20 cellular contexts compared by ENCODE assay signal in the genomic region with DNA sequence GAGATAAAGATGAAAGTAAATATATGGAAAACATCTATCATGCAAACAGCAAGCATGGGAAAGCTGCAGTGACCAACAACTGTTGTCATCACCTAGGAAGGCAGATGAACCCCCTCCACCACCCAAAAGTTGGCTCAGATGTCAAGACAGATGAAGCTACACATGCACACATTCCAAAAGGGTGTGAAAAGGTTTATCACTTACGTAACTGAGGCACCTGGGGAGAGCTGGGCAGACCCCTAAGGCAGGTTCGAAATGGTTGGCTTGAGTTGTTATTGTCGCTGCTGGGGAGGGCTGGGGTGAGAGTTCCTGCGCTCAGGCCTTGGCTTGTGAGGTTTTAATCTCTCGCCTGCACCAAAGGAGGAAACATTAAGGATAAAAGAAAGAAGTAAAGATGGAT.
DNase-seq lines count a peak whose midpoint lies in the region; ATAC-seq and TF ChIP-seq lines count a peak whose summit lies in the region.
"Had no signal": no experiment of that assay in that cellular context is flagged by ENCODE, and none has a peak within 500 bp of the region (broad histone marks: within the 10 kb centered on the region; RNA-seq: fewer than 3 reads in every experiment).

No MANE protein-coding gene starts in this region.

- no peak overlapping the region for H3T11ph ChIP-seq in H9 (ENCODE audit: low read length)

- no peaks in the 10 kb centered on the region for H3K36me3 Mint-ChIP-seq in activated T-cell treated with anti-CD3 and anti-CD28 coated beads, Interleukin-2, amount 50 U/mL, for 72 hours (ENCODE audit: insufficient read depth in 2 of 2)
- peaks cover 0 to 2% (median 0%) of the 10 kb centered on the region in 3 experiments; a peak in 1 of 7 replicates for H3K36me3 Mint-ChIP-seq in H9 (ENCODE audit: insufficient read depth in 1 of 3, low read depth in 3 of 3)
- H3K36me3 Mint-ChIP-seq in mesothelial cell of epicardium, result no peaks in the 10 kb centered on the region
- H3K36me3 Mint-ChIP-seq: CD8-positive, alpha-beta T cell had no signal

- H3K27ac ChIP-seq in H9 (ENCODE audit: insufficient read length, low read depth, low read length), result no peak overlapping the region
- no peak overlapping the region for H3K27ac ChIP-seq in osteoblast (ENCODE audit: low read depth, low read length)
- no peak overlapping the region for H3K27ac ChIP-seq in MM.1S (ENCODE audit: low read length)
- H3K27ac ChIP-seq: 22Rv1; A549; BLaER1 treated with 17β-estradiol and CSF1 and Interleukin-3, amounts not matched to agents 10 nM and 100 nM; C4-2B had no signal

- no peak overlapping the region for H2BK120ac ChIP-seq in H9 (ENCODE audit: low read depth, low read length, poor library complexity, severe bottlenecking)

- H2BK20ac ChIP-seq in H9 (ENCODE audit: low read depth, low read length, poor library complexity, severe bottlenecking), result no peak overlapping the region

- no peaks in the 10 kb centered on the region for H3K79me1 ChIP-seq in H9 (ENCODE audit: insufficient read depth, low read depth, low read length, poor library complexity, severe bottlenecking)

- H4K20me1 ChIP-seq in H9 (ENCODE audit: control insufficient read depth, insufficient read depth, insufficient read length), result no peaks in the 10 kb centered on the region
- H4K20me1 ChIP-seq in osteoblast (ENCODE audit: insufficient read depth, low read length), result no peaks in the 10 kb centered on the region
- H4K20me1 ChIP-seq in MM.1S (ENCODE audit: insufficient read depth, low read length), result no peaks in the 10 kb centered on the region
- H4K20me1 ChIP-seq: BLaER1 treated with 17β-estradiol and CSF1 and Interleukin-3, amounts not matched to agents 10 nM and 100 nM had no signal

- H3K9me2 ChIP-seq in MM.1S (replicated peaks; ENCODE audit: insufficient read depth, low read length), result no peaks in the 10 kb centered on the region

- no peak overlapping the region for H4K8ac ChIP-seq in H9 (replicated peaks; ENCODE audit: insufficient read length, low read depth, low read length)

- H3K4me3 ChIP-seq in osteoblast (ENCODE audit: insufficient read depth, low read length) (no peak overlapping the region), MM.1S (ENCODE audit: low read length) (no peak overlapping the region)
- H3K4me3 ChIP-seq: A549; BLaER1 treated with 17β-estradiol and CSF1 and Interleukin-3, amounts not matched to agents 10 nM and 100 nM had no signal

- DNase-seq in activated T-cell treated with anti-CD3 and anti-CD28 coated beads, Interleukin-2, amount 50 U/mL, for 72 hours, result no peak
- no peak for DNase-seq in activated T-cell treated with anti-CD3 and anti-CD28 coated beads for 4 hours
- DNase-seq in H9, result no peak
- peak; percentile 9 for DNase-seq in iPS-NIHi7 (ENCODE audit: extremely low spot score)
- DNase-seq in osteoblast (ENCODE audit: insufficient read length, low spot score, missing footprints), result peak; percentile 36
- DNase-seq in MM.1S, result no peak
- no peak for DNase-seq in mesothelial cell of epicardium (ENCODE audit: low spot score in 2 of 2, unreplicated experiment in 2 of 2)
- DNase-seq: AML-193; Caco-2; Calu3; CD4-positive, alpha-beta T cell; CD8-positive, alpha-beta T cell; DMS79 treated with DMSO at 0.1 percent for 48 hours; GF-D8 had no signal

- H3K36me3 ChIP-seq in osteoblast (ENCODE audit: insufficient read depth, low read length), result no peaks in the 10 kb centered on the region
- no peaks in the 10 kb centered on the region for H3K36me3 ChIP-seq in MM.1S (replicated peaks; ENCODE audit: insufficient read depth, low read length)
- H3K36me3 ChIP-seq: BLaER1 treated with 17β-estradiol and CSF1 and Interleukin-3, amounts not matched to agents 10 nM and 100 nM had no signal

- H4K91ac ChIP-seq in H9 (ENCODE audit: insufficient read length, low read depth, low read length), result no peak overlapping the region

- H3K9ac ChIP-seq in H9 (ENCODE audit: extremely low read depth, insufficient read length, low read length), result no peak overlapping the region
- H3K9ac ChIP-seq in MM.1S (ENCODE audit: low read length), result no peak overlapping the region
- H3K9ac ChIP-seq: BLaER1 treated with 17β-estradiol and CSF1 and Interleukin-3, amounts not matched to agents 10 nM and 100 nM had no signal

- H3K4me2 ChIP-seq in H9 (ENCODE audit: insufficient read depth, insufficient read length, low read length) (no peak overlapping the region), osteoblast (ENCODE audit: insufficient read depth, low read length) (no peak overlapping the region), MM.1S (ENCODE audit: low read depth, low read length) (no peak overlapping the region)
- H3K4me2 ChIP-seq: A549; BLaER1 treated with 17β-estradiol and CSF1 and Interleukin-3, amounts not matched to agents 10 nM and 100 nM had no signal

- H2AK5ac ChIP-seq in H9 (ENCODE audit: insufficient read length, low read length), result no peak overlapping the region

- no peak overlapping the region for H2BK5ac ChIP-seq in H9 (ENCODE audit: insufficient read length, low read length)

- no peak overlapping the region for H3K4ac ChIP-seq in H9 (ENCODE audit: low read depth, low read length)

- no peak overlapping the region for H2BK12ac ChIP-seq in H9 (ENCODE audit: insufficient read length, low read depth, low read length)

- TF ChIP-seq CTCF in H9 (conservative IDR thresholded peaks at IDR 0.05), result no peak
- no peak for TF ChIP-seq CTCF in osteoblast (IDR thresholded peaks at IDR 0.05; ENCODE audit: extremely low read depth, low read depth, low read length)
- TF ChIP-seq CTCF in MM.1S (IDR thresholded peaks at IDR 0.05; ENCODE audit: low read length), result no peak
- no peak for TF ChIP-seq CTCF in mesothelial cell of epicardium (IDR thresholded peaks at IDR 0.05; ENCODE audit: unreplicated experiment)

- peak overlapping the region; percentile 27 for H3K18ac ChIP-seq in H9 (ENCODE audit: insufficient read length, low read depth, low read length)

- no peaks in the 10 kb centered on the region for H3F3A ChIP-seq in MM.1S (ENCODE audit: insufficient read depth, low read length)

- no peaks in the 10 kb centered on the region for H3K27me3 Mint-ChIP-seq in activated T-cell treated with anti-CD3 and anti-CD28 coated beads, Interleukin-2, amount 50 U/mL, for 72 hours (ENCODE audit: low read depth)
- H3K27me3 Mint-ChIP-seq in H9 (ENCODE audit: low read depth) (no peaks in the 10 kb centered on the region), mesothelial cell of epicardium (ENCODE audit: low read depth) (no peaks in the 10 kb centered on the region)
- H3K27me3 Mint-ChIP-seq: B cell; CD4-positive, alpha-beta T cell had no signal

- no peaks in the 10 kb centered on the region for H3K4me1 Mint-ChIP-seq in activated T-cell treated with anti-CD3 and anti-CD28 coated beads, Interleukin-2, amount 50 U/mL, for 72 hours (ENCODE audit: low read depth)
- H3K4me1 Mint-ChIP-seq in H9, result peaks cover 10 to 14% of the 10 kb centered on the region in 2 experiments
- H3K4me1 Mint-ChIP-seq in mesothelial cell of epicardium, result no peaks in the 10 kb centered on the region
- H3K4me1 Mint-ChIP-seq: B cell had no signal

- H3K79me2 ChIP-seq in H9 (ENCODE audit: insufficient read depth, low read length), result no peaks in the 10 kb centered on the region
- H3K79me2 ChIP-seq in osteoblast (ENCODE audit: insufficient read depth, low read length), result no peaks in the 10 kb centered on the region
- no peaks in the 10 kb centered on the region for H3K79me2 ChIP-seq in MM.1S (ENCODE audit: low read length)

- ATAC-seq in activated T-cell treated with anti-CD3 and anti-CD28 coated beads, Interleukin-2, amount 50 U/mL, for 72 hours (replicated peaks in 1 of 2), result no peak
- ATAC-seq in HG03354 (IDR thresholded peaks at IDR 0.05; ENCODE audit: poor library complexity, severe bottlenecking, unreplicated experiment), result no peak
- ATAC-seq: A549; CD8-positive, alpha-beta T cell had no signal

- no peak overlapping the region for H2BK15ac ChIP-seq in H9 (ENCODE audit: low read depth, low read length)

- no peaks in the 10 kb centered on the region for H3K9me3 ChIP-seq in H9 (ENCODE audit: control insufficient read depth, low read depth, low read length)
- no peaks in the 10 kb centered on the region for H3K9me3 ChIP-seq in osteoblast (ENCODE audit: low read depth, low read length)
- H3K9me3 ChIP-seq in MM.1S (replicated peaks; ENCODE audit: insufficient read depth, low read length), result no peaks in the 10 kb centered on the region
- H3K9me3 ChIP-seq: A549; BLaER1 treated with 17β-estradiol and CSF1 and Interleukin-3, amounts not matched to agents 10 nM and 100 nM; Caco-2 had no signal

- no peak overlapping the region for H3K4me3 Mint-ChIP-seq in activated T-cell treated with anti-CD3 and anti-CD28 coated beads, Interleukin-2, amount 50 U/mL, for 72 hours
- H3K4me3 Mint-ChIP-seq in H9 (no peak overlapping the region), mesothelial cell of epicardium (no peak overlapping the region)
- H3K4me3 Mint-ChIP-seq: B cell; CD4-positive, alpha-beta T cell; CD8-positive, alpha-beta T cell had no signal

- no peak overlapping the region for H4K5ac ChIP-seq in H9 (ENCODE audit: insufficient read length, low read depth, low read length)

- H3K27me3 ChIP-seq in H9 (ENCODE audit: insufficient read depth, low read length) (no peaks in the 10 kb centered on the region; the same call in 1 of the 2 replicates), osteoblast (ENCODE audit: insufficient read depth, low read length) (no peaks in the 10 kb centered on the region), MM.1S (replicated peaks; ENCODE audit: insufficient read depth, low read length) (no peaks in the 10 kb centered on the region)
- H3K27me3 ChIP-seq: BLaER1 treated with 17β-estradiol and CSF1 and Interleukin-3, amounts not matched to agents 10 nM and 100 nM had no signal

- no peaks in the 10 kb centered on the region for H3K23me2 ChIP-seq in H9 (ENCODE audit: insufficient read length, low read depth, low read length, poor library complexity, severe bottlenecking)

- no peak overlapping the region for H3K56ac ChIP-seq in H9 (ENCODE audit: insufficient read length, low read depth, low read length)

- no peak overlapping the region for H3K23ac ChIP-seq in H9 (ENCODE audit: insufficient read length, low read depth, low read length)

- peaks cover 2 to 4% of the 10 kb centered on the region in 2 donors for H3K9me3 Mint-ChIP-seq in activated T-cell treated with anti-CD3 and anti-CD28 coated beads, Interleukin-2, amount 50 U/mL, for 72 hours
- peaks cover 5% of the 10 kb centered on the region in 2 experiments; a peak in 1 of 5 replicates for H3K9me3 Mint-ChIP-seq in H9
- peaks cover 13% of the 10 kb centered on the region for H3K9me3 Mint-ChIP-seq in mesothelial cell of epicardium

- no peak overlapping the region for H3K14ac ChIP-seq in H9 (ENCODE audit: insufficient read depth, low read length)

- no CpG with 5 or more reads among the region's 5 CpGs for WGBS in H9 (ENCODE audit: extremely low coverage, insufficient read length, low lambda C conversion rate)

- H3K27ac Mint-ChIP-seq in activated T-cell treated with anti-CD3 and anti-CD28 coated beads, Interleukin-2, amount 50 U/mL, for 72 hours, result peak overlapping the region; percentile 70
- H3K27ac Mint-ChIP-seq in H9, result peak overlapping the region in 1 of 3 experiments; percentile 93; a peak in 2 of 7 replicates
- no peak overlapping the region for H3K27ac Mint-ChIP-seq in mesothelial cell of epicardium
- H3K27ac Mint-ChIP-seq: B cell; CD4-positive, alpha-beta T cell; CD8-positive, alpha-beta T cell had no signal

- no peak overlapping the region for H2AFZ ChIP-seq in H9 (ENCODE audit: low read length)
- no peak overlapping the region for H2AFZ ChIP-seq in osteoblast (ENCODE audit: low read length)
- no peak overlapping the region for H2AFZ ChIP-seq in MM.1S (ENCODE audit: low read length)

- H3K4me1 ChIP-seq in H9 (ENCODE audit: insufficient read depth, low read length) (no peaks in the 10 kb centered on the region; the same call in 1 of the 2 replicates), osteoblast (ENCODE audit: insufficient read depth, low read length) (no peaks in the 10 kb centered on the region), MM.1S (ENCODE audit: low read length) (no peaks in the 10 kb centered on the region)
- H3K4me1 ChIP-seq: A549; BLaER1 treated with 17β-estradiol and CSF1 and Interleukin-3, amounts not matched to agents 10 nM and 100 nM; Caco-2 had no signal

Comparison
In these comparisons a context has a peak if more than half of its experiments do, and no peak if none do; other contexts are left out.
1. DNase-seq: peak in iPS-NIHi7 (single experiment) and osteoblast (single experiment); none in activated T-cell treated with anti-CD3 and anti-CD28 coated beads, Interleukin-2, amount 50 U/mL, for 72 hours (0 of 2), activated T-cell treated with anti-CD3 and anti-CD28 coated beads for 4 hours (single experiment), H9 (single experiment), MM.1S (single experiment) and mesothelial cell of epicardium (0 of 2).